ENCODE assay signal across 8 cellular contexts in genomic region chr4:16205298-16206164, GRCh38. TPM values are rescaled to one million over a fixed set of nuclear protein-coding genes. Genes with fewer than 3 reads are reported as not detected.
DNase-seq lines count a peak whose midpoint lies in the region; ATAC-seq, FAIRE-seq and TF ChIP-seq lines count a peak whose summit lies in the region.

No MANE protein-coding gene starts in this region.

- CTCF ChIA-PET in AG04449 (lab: Yijun Ruan, JAX), result interaction anchor here (0.6 to 4.1 kb wide), 25 partner anchors 9 to 186 kb away, joined by 3 to 31 read pairs (median 5); no protein-coding TSS in a partner anchor

- no peak for DNase-seq in AG04449 (ENCODE audit: low read depth, low spot score)
- peak; percentile 68 for DNase-seq in NAMALWA (ENCODE audit: low spot score)
- peak; percentile 34 for DNase-seq in adipocyte (ENCODE audit: low read depth)
- DNase-seq in uterus, result no peak
- DNase-seq in stimulated activated CD4-positive, alpha-beta T cell treated with anti-CD3 and anti-CD28 coated beads, Interleukin-4, amount 100 ng/mL, for 24 hours, result no peak

- no peak overlapping the region for H3K4me3 ChIP-seq in AG04449 (ENCODE audit: low read depth, low read length)
- no peak overlapping the region for H3K4me3 ChIP-seq in GM12875 (ENCODE audit: low read depth, low read length)
- H3K4me3 ChIP-seq in adipocyte (ENCODE audit: low read length), result no peak overlapping the region
- H3K4me3 ChIP-seq in uterus, result no peak overlapping the region

- TF ChIP-seq CTCF in AG04449 (IDR thresholded peaks at IDR 0.05; ENCODE audit: insufficient read depth, low read length, missing control alignments) (peak; percentile 52), GM12875 (IDR thresholded peaks at IDR 0.05; ENCODE audit: borderline replicate concordance, insufficient read depth, low read depth, low read length) (peak; percentile 68; the same call in 1 of the 2 replicates), uterus (IDR thresholded peaks at IDR 0.05) (peak; percentile 27 to 63 (median 44))

- TF ChIP-seq POLR2A in uterus (IDR thresholded peaks at IDR 0.05), result no peak

- H3K9me3 ChIP-seq in adipocyte (ENCODE audit: control insufficient read depth, low read length) (no peaks in the 10 kb centered on the region), uterus (no peaks in the 10 kb centered on the region)

- peak; percentile 95 for FAIRE-seq in islet of Langerhans (lab: Jason Lieb, UNC)

- H3K27ac ChIP-seq in uterus, result no peak overlapping the region

- H3K9ac ChIP-seq in adipocyte (ENCODE audit: low read length), result no peak overlapping the region

- POLR2A ChIA-PET in AG04449 (lab: Yijun Ruan, JAX), result no interaction called here

- intact Hi-C loops in uterus (cut with DNase I; ENCODE audit: low total_unique reads), result no loop called here

- ATAC-seq in HG02588 (IDR thresholded peaks at IDR 0.05; ENCODE audit: unreplicated experiment), result peak; percentile 86

- no peaks in the 10 kb centered on the region for H3K27me3 ChIP-seq in adipocyte (replicated peaks; ENCODE audit: control insufficient read depth, insufficient read depth, low read length)
- no peaks in the 10 kb centered on the region for H3K27me3 ChIP-seq in uterus

- H3K4me1 ChIP-seq in adipocyte (ENCODE audit: control insufficient read depth, insufficient read depth, low read length) (peaks cover 14% of the 10 kb centered on the region), uterus (no peaks in the 10 kb centered on the region)

- peaks cover 26% of the 10 kb centered on the region for H3K36me3 ChIP-seq in adipocyte (ENCODE audit: control insufficient read depth, insufficient read depth, low read length, severe bottlenecking)
- H3K36me3 ChIP-seq in uterus, result no peaks in the 10 kb centered on the region

RNA-seq across cellular contexts. Expression of gene TAPT1, which starts 20.7 kb away (rescaled TPM):
- total RNA-seq in uterus, result 10 to 100 TPM; 28.2 to 68.5 (median 63.5) TPM

Comparison
In these comparisons a context has a peak if more than half of its experiments do, and no peak if none do; other contexts are left out.
1. DNase-seq: peak in NAMALWA (single experiment) and adipocyte (single experiment); none in AG04449 (single experiment), uterus (0 of 2) and stimulated activated CD4-positive, alpha-beta T cell treated with anti-CD3 and anti-CD28 coated beads, Interleukin-4, amount 100 ng/mL, for 24 hours (single experiment).
2. Peak in every context shown above with its lines, with median percentiles within 50 percentile points of each other: CTCF ChIP-seq.